In the genomic region with DNA sequence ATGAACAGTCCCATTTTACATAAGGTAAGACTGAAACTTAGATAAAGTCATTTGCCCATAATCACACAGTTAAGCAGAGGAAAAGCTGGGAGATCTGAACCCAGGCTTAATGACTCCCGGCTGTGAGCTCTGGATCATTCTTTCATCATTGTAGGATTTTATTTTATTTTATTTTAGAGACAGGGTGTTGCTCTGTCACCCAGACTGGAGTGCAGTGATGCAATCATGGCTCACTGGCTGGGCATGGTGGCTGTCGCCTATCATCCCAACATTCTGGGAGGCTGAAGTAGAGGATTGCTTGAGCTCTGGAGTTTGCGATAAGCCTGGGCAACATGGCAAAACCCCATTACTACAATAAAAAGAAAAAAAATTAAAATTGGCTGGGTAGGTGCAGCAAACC, we compare ENCODE assay signal across 19 cellular contexts.
"Had no signal": no experiment of that assay in that cellular context is flagged by ENCODE, and none has a peak within 500 bp of the region (broad histone marks: within the 10 kb centered on the region; RNA-seq: fewer than 3 reads in every experiment).

No MANE protein-coding gene starts in this region.

- H3K4me1 ChIP-seq: lower lobe of right lung, pancreas, sigmoid colon, vagina had no signal

- H3K4me3 ChIP-seq: dorsolateral prefrontal cortex, esophagus muscularis mucosa, lower lobe of right lung, pancreas, sigmoid colon, transverse colon, vagina had no signal

- FAIRE-seq: endometrium, islet of Langerhans, pancreas had no signal

- ATAC-seq: left cardiac atrium, lower lobe of right lung, natural killer cell, pancreas had no signal

- H3K27ac ChIP-seq: dorsolateral prefrontal cortex, esophagus muscularis mucosa, lower lobe of right lung, pancreas, sigmoid colon, transverse colon, vagina had no signal

- DNase-seq: activated CD4-positive, alpha-beta memory T cell treated with anti-CD3 and anti-CD28 coated beads for 36 hours; activated T-cell treated with anti-CD3 and anti-CD28 coated beads for 4 hours; caudate nucleus; dorsolateral prefrontal cortex; left cardiac atrium; lower lobe of right lung; natural killer cell; pancreas; sigmoid colon; stimulated activated CD4-positive, alpha-beta T cell treated with anti-CD3 and anti-CD28 coated beads, Interleukin-2, amount 100 ng/mL, for 24 hours; stimulated activated naive CD4-positive, alpha-beta T cell treated with Interleukin-2 at 50 U/mL for 16 hours; substantia nigra; SW 1271; T-helper 2 cell; transverse colon had no signal

- H3K27me3 ChIP-seq: dorsolateral prefrontal cortex, esophagus muscularis mucosa, pancreas, sigmoid colon, transverse colon, vagina had no signal

- H3K9me3 ChIP-seq: esophagus muscularis mucosa, lower lobe of right lung, pancreas, sigmoid colon, transverse colon, vagina had no signal

- H3K36me3 ChIP-seq: esophagus muscularis mucosa, lower lobe of right lung, pancreas, sigmoid colon, transverse colon, vagina had no signal
